In the genomic region with DNA sequence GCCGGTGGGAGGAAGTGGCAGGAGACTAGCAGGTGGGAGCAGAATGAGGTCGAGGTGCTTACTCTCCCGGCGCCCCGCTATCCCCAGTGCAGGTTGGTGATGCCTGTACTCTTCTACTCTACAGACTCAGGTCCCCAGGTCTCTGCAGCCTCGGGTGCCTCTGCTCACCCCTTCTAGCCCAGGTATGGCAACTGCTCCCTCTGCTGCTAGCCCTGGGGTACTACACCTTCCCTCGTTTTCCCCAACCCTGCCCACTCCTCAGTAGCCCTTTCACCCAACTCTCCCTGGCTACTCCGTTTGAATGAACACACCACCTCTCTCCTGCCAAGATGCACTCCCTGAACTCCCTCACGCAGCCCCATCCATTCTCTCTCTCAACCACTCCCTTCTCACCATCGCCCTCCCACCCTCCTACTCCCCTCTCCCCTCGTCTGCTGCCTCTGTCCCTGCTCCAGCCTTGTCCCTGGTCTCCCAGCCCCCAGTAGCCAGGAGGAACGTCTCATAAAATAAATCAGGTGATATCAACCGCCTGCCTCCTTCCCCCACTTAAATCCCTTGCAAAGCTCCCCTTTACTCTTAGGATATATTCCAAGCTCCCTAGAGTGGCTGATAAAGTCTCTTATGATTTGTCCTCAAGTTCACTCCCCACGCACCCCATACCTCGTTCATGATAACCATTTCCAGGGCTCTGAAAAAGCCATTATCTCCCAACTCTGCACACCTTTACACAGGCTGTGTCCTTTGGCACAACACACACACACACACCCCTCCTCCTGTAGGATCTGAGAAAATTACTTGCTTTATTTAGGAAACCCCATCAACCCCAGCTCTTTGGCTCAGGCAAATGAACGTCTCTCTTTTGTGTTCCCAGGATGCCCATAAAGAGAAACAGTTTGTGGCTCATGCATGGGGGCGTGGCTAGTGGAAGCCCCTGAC, we compare ENCODE assay signal across 8 cellular contexts. TPM values are rescaled to one million over a fixed set of nuclear protein-coding genes. Genes with fewer than 3 reads are reported as not detected.
DNase-seq lines count a peak whose midpoint lies in the region; ATAC-seq and TF ChIP-seq lines count a peak whose summit lies in the region.

No MANE protein-coding gene starts in this region.

- H3K36me3 ChIP-seq in hepatocyte (replicated peaks; ENCODE audit: insufficient read depth, low read depth), result no peaks in the 10 kb centered on the region
- H3K36me3 ChIP-seq in gastrocnemius medialis, result no peaks in the 10 kb centered on the region

- no peak overlapping the region for H2AFZ ChIP-seq in hepatocyte

- peak; percentile 97 for TF ChIP-seq CTCF in GM12874 (IDR thresholded peaks at IDR 0.05; ENCODE audit: insufficient read depth, low read depth, low read length)
- TF ChIP-seq CTCF in hepatocyte (IDR thresholded peaks at IDR 0.05; ENCODE audit: poor library complexity), result peak; percentile 72
- TF ChIP-seq CTCF in gastrocnemius medialis (IDR thresholded peaks at IDR 0.05 in 4 of 5, conservative IDR thresholded peaks at IDR 0.05 in 1 of 5), result peak; percentile 64 to 82 (median 74)

- in situ Hi-C loops in gastrocnemius medialis (cut with MboI; ENCODE audit: low sequenced_read_pairs in 4 of 4), result no loop called here

- H3K27me3 ChIP-seq in hepatocyte, result peaks cover 30% of the 10 kb centered on the region
- peaks cover 65 to 82% (median 66%) of the 10 kb centered on the region in 3 donors for H3K27me3 ChIP-seq in gastrocnemius medialis

- H3K4me2 ChIP-seq in hepatocyte, result peak overlapping the region; percentile 72

- peak; percentile 65 to 70 for ATAC-seq in gastrocnemius medialis
- no peak for ATAC-seq in GM18873 (IDR thresholded peaks at IDR 0.05; ENCODE audit: low FRiP score, unreplicated experiment)
- no peak for ATAC-seq in HG03565 (IDR thresholded peaks at IDR 0.05; ENCODE audit: unreplicated experiment)

- intact Hi-C loops in gastrocnemius medialis (cut with DNase I; ENCODE audit: low total_unique reads), result loop anchor here (1.0 kb wide), 1 partner anchor 131 kb away; no protein-coding TSS in a partner anchor

- H3K9me2 ChIP-seq in hepatocyte (replicated peaks; ENCODE audit: insufficient read depth), result no peaks in the 10 kb centered on the region

- H3K4me3 ChIP-seq in hepatocyte, result no peak overlapping the region
- H3K4me3 ChIP-seq in gastrocnemius medialis, result no peak overlapping the region

- TF ChIP-seq POLR2A in gastrocnemius medialis (IDR thresholded peaks at IDR 0.05), result no peak

- H3K9me3 ChIP-seq in hepatocyte (ENCODE audit: low read depth) (no peaks in the 10 kb centered on the region), gastrocnemius medialis (no peaks in the 10 kb centered on the region)

- WGBS in hepatocyte (ENCODE audit: low lambda C conversion rate, missing lambda C conversion rate), result 5% methylated on average over 17 of the region's 17 CpGs

- H3K27ac ChIP-seq in hepatocyte (peak overlapping the region; percentile 52), gastrocnemius medialis (no peak overlapping the region)

- H3K79me2 ChIP-seq in hepatocyte, result no peaks in the 10 kb centered on the region

- H4K20me1 ChIP-seq in hepatocyte (ENCODE audit: insufficient read depth, poor library complexity, severe bottlenecking), result no peaks in the 10 kb centered on the region

- H3K4me1 ChIP-seq in hepatocyte (ENCODE audit: insufficient read depth) (peaks cover 20% of the 10 kb centered on the region), gastrocnemius medialis (peaks cover 11 to 22% of the 10 kb centered on the region in 2 donors)

- peak; percentile 27 for DNase-seq in NCI-H1048 (lab: John Stamatoyannopoulos, UW)
- DNase-seq in T-helper 1 cell, result peak; percentile 33 to 67 (median 56)
- DNase-seq in anterior cingulate cortex (lab: John Stamatoyannopoulos, UW), result peak in 39 of 58 donors; percentile 4 to 61 (median 30)
- peak; percentile 84 for DNase-seq in hepatocyte (ENCODE audit: low spot score)
- DNase-seq in gastrocnemius medialis, result peak in 1 of 2 donors; percentile 24

RNA-seq across cellular contexts. Expression of a gene that starts 8.2 kb away (rescaled TPM):
- total RNA-seq in hepatocyte (18.4 and 21.2 TPM in 2 replicates), gastrocnemius medialis (1 to 10 TPM in 3 of 4 donors, under 1 TPM in 1; 0.24 to 5.4 (median 2.2) TPM)
- polyA plus RNA-seq in hepatocyte, result 40.6 and 47.0 TPM in 2 replicates

RNA-seq across cellular contexts. Expression of a gene that starts 44.2 kb away (rescaled TPM):
- total RNA-seq in hepatocyte (1.1 and 1.2 TPM in 2 replicates), gastrocnemius medialis (not detected)
- 0.24 and 0.40 TPM in 2 replicates for polyA plus RNA-seq in hepatocyte

RNA-seq across cellular contexts. Expression of a gene that starts 56.5 kb away (rescaled TPM):
- total RNA-seq in hepatocyte, result 8.3 and 10.1 TPM in 2 replicates
- polyA plus RNA-seq in hepatocyte, result 22.6 and 25.4 TPM in 2 replicates
- 1 to 10 TPM in 3 of 4 donors, under 1 TPM in 1; 0.91 to 6.4 (median 3.9) TPM for total RNA-seq in gastrocnemius medialis

Comparison
In these comparisons a context has a peak if more than half of its experiments do, and no peak if none do; other contexts are left out.
1. ATAC-seq: peak in gastrocnemius medialis (2 of 2); none in GM18873 (single experiment) and HG03565 (single experiment).
2. Peak in every context shown above with its lines, with median percentiles within 50 percentile points of each other: CTCF ChIP-seq.